ENCODE assay signal across 10 cellular contexts in the genomic region with DNA sequence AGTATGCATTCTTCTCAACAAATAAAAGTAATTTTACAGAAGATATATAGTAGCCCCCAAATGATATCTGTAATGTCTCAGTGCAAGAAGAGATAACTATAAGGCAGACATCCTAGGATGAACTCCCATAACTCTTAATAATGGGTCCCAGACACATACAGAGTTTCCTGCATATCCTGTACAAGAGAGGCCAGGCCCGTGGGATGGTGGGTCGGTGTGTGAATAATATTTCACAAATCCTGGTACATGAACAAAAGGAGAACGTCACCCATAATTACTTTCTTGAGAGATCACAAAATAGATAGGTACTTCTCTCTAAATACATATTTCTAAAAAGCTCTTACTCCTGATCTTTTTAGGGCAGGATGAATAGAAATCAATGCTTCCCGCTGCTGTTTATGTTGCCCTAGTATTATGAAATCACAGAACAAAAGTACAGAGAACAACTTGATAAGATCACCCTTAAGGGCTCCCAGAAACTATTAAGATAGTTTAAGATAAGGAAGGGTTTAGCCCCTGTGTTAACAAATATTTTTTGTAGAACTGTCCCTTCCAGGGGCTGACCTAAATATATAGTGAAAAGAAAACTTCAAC. TPM values are rescaled to one million over a fixed set of nuclear protein-coding genes. Genes with fewer than 3 reads are reported as not detected.
DNase-seq lines count a peak whose midpoint lies in the region; ATAC-seq, FAIRE-seq and TF ChIP-seq lines count a peak whose summit lies in the region.
"Had no signal": no experiment of that assay in that cellular context is flagged by ENCODE, and none has a peak within 500 bp of the region (broad histone marks: within the 10 kb centered on the region; RNA-seq: fewer than 3 reads in every experiment).

No MANE protein-coding gene starts in this region.

- peak overlapping the region; percentile 79 for H3K27ac Mint-ChIP-seq in chondrocyte (ENCODE audit: unreplicated experiment)

- H3K36me3 ChIP-seq in HUES48 (ENCODE audit: control insufficient read depth, insufficient read depth, low read length) = peaks cover 36% of the 10 kb centered on the region
- H3K36me3 ChIP-seq in muscle layer of colon (ENCODE audit: insufficient read depth, low read length) = peaks cover 10% of the 10 kb centered on the region

- peak overlapping the region; percentile 91 to 100 for H3K27ac ChIP-seq in A549
- peak overlapping the region; percentile 57 for H3K27ac ChIP-seq in HUES48 (ENCODE audit: low read depth, low read length)
- H3K27ac ChIP-seq in muscle layer of colon (ENCODE audit: low read depth, low read length) = peak overlapping the region; percentile 88

- peak overlapping the region; percentile 96 for H3K4me2 ChIP-seq in A549

- no peak for TF ChIP-seq CTCF in A549 (IDR thresholded peaks at IDR 0.05)
- TF ChIP-seq CTCF in chondrocyte (IDR thresholded peaks at IDR 0.05) = no peak

- no peaks in the 10 kb centered on the region for H3K9me3 ChIP-seq in A549
- no peaks in the 10 kb centered on the region for H3K9me3 ChIP-seq in HUES48 (ENCODE audit: control insufficient read depth, insufficient read depth, low read length)
- no peaks in the 10 kb centered on the region for H3K9me3 ChIP-seq in muscle layer of colon (ENCODE audit: low read length)

- no peaks in the 10 kb centered on the region for H3K9me3 Mint-ChIP-seq in chondrocyte (ENCODE audit: low read depth)

- peak overlapping the region; percentile 66 for H3K4me3 Mint-ChIP-seq in chondrocyte (ENCODE audit: unreplicated experiment)

- CTCF ChIA-PET in A549 (lab: Yijun Ruan, JAX) = interaction anchor here (0.6 to 3.0 kb wide), 4 partner anchors 24 to 1129 kb away, joined by 3 to 9 read pairs (median 7); no protein-coding TSS in a partner anchor

- no peaks in the 10 kb centered on the region for H3K27me3 Mint-ChIP-seq in chondrocyte (ENCODE audit: low read depth)

- DNase-seq in A549 (ENCODE audit: low read depth in 1 of 2, low spot score in 1 of 2) (no peak), chondrocyte (ENCODE audit: low spot score) (no peak), iPS-NIHi7 (ENCODE audit: extremely low spot score) (no peak), HuH-7 (ENCODE audit: low spot score) (no peak)
- DNase-seq in stimulated activated CD8-positive, alpha-beta memory T cell treated with anti-CD3 and anti-CD28 coated beads, Interleukin-4, amount 100 ng/mL, for 48 hours = no peak
- DNase-seq: DMS79 treated with DMSO at 0.1 percent for 48 hours, NCI-H2081 treated with DMSO at 0.1 percent for 48 hours had no signal

- no peak for FAIRE-seq in A549 (lab: Jason Lieb, UNC)

- 3% methylated on average over 4 of the region's 4 CpGs for WGBS in A549 (ENCODE audit: missing lambda C conversion rate)

- H3K4me3 ChIP-seq in A549 = peak overlapping the region; percentile 48
- H3K4me3 ChIP-seq in HUES48 (ENCODE audit: low read depth, low read length) = peak overlapping the region; percentile 71
- peak overlapping the region; percentile 83 to 96 for H3K4me3 ChIP-seq in muscle layer of colon (ENCODE audit: low read depth in 1 of 2, low read length in 2 of 2)

- H3K27me3 ChIP-seq in HUES48 (ENCODE audit: control insufficient read depth, insufficient read depth, low read length) (no peaks in the 10 kb centered on the region), muscle layer of colon (ENCODE audit: control insufficient read depth in 1 of 2, insufficient read depth in 2 of 2, low read length in 2 of 2) (no peaks in the 10 kb centered on the region)

- peak overlapping the region; percentile 14; the same call in 1 of the 2 replicates for H3K9ac ChIP-seq in HUES48 (ENCODE audit: low read depth, low read length)
- H3K9ac ChIP-seq in muscle layer of colon (ENCODE audit: low read length) = peak overlapping the region; percentile 70

- POLR2A ChIA-PET in A549 (lab: Yijun Ruan, JAX) = interaction anchor here (0.6 kb wide), 1 partner anchor 1478 kb away, joined by 5 read pairs; no protein-coding TSS in a partner anchor

- TF ChIP-seq POLR2A in A549 (IDR thresholded peaks at IDR 0.05; ENCODE audit: low read length) = no peak

- H3K4me1 Mint-ChIP-seq in chondrocyte (ENCODE audit: low read depth) = peaks cover 70% of the 10 kb centered on the region

- no peak for TF ChIP-seq EP300 in A549 (IDR thresholded peaks at IDR 0.05)

- H3K4me1 ChIP-seq in A549 (peaks cover 61% of the 10 kb centered on the region), HUES48 (ENCODE audit: control insufficient read depth, insufficient read depth, low read length) (peaks cover 43% of the 10 kb centered on the region), muscle layer of colon (ENCODE audit: insufficient read depth, low read length) (peaks cover 44% of the 10 kb centered on the region)

- no peak for ATAC-seq in A549
- no peak for ATAC-seq in HG03135 (IDR thresholded peaks at IDR 0.05; ENCODE audit: unreplicated experiment)

- no peak for TF ChIP-seq RAD21 in A549 (conservative IDR thresholded peaks at IDR 0.05 in 1 of 2, IDR thresholded peaks at IDR 0.05 in 1 of 2)

- peaks cover 5% of the 10 kb centered on the region for H3K36me3 Mint-ChIP-seq in chondrocyte (ENCODE audit: low read depth)

TF ChIP-seq in A549, 52 proteins besides CTCF, POLR2A, EP300 and RAD21:
- no peak for TF ChIP-seq ZFP36 (IDR thresholded peaks at IDR 0.05; ENCODE audit: borderline replicate concordance, partially characterized antibody)
- peak in 1 of 2 experiments; percentile 46; a peak in 1 of 4 replicates for TF ChIP-seq CEBPB (IDR thresholded peaks at IDR 0.05)

RNA-seq across cellular contexts. Expression of a gene that starts 5.4 kb away (rescaled TPM):
- polyA plus RNA-seq in A549 (2011; rRNA removed) (10.4 and 12.9 TPM in 2 replicates), A549 (2017; fragmentation: RNase III; extraction: RNeasy Plus Mini Kit Qiagen cat#74134 plus additional on column Dnase treatment) (13.1 to 15.6 TPM (median 13.9 TPM) in 3 replicates)
- 13.4 and 20.3 TPM in 2 replicates for polyA plus RNA-seq in A549 (2012; cell fraction: cytosol; rRNA removed)
- 15.9 and 22.7 TPM in 2 replicates for polyA plus RNA-seq in A549 (2012; cell fraction: nucleus; rRNA removed)
- 22.6 and 23.6 TPM in 2 replicates for polyA minus RNA-seq in A549 (2011; rRNA and poly(A)+ RNA removed)
- total RNA-seq in chondrocyte = 5.8 to 12.4 TPM (median 12.0 TPM) in 3 replicates

RNA-seq across cellular contexts. Expression of a gene that starts 41.7 kb away (rescaled TPM):
- polyA plus RNA-seq in A549 (2011; rRNA removed) (46.9 and 50.6 TPM in 2 replicates), A549 (2017; fragmentation: RNase III; extraction: RNeasy Plus Mini Kit Qiagen cat#74134 plus additional on column Dnase treatment) (8.3 to 8.6 TPM (median 8.6 TPM) in 3 replicates)
- polyA plus RNA-seq in A549 (2012; cell fraction: cytosol; rRNA removed) = 4.9 and 6.1 TPM in 2 replicates
- 5.1 and 6.0 TPM in 2 replicates for polyA plus RNA-seq in A549 (2012; cell fraction: nucleus; rRNA removed)
- 60.9 and 78.3 TPM in 2 replicates for polyA minus RNA-seq in A549 (2011; rRNA and poly(A)+ RNA removed)
- 28.8 to 33.6 TPM (median 30.0 TPM) in 3 replicates for total RNA-seq in chondrocyte
